ENCODE assay signal across 18 cellular contexts in genomic region chr2:60958361-60958760, GRCh38. TPM values are rescaled to one million over a fixed set of nuclear protein-coding genes. Genes with fewer than 3 reads are reported as not detected.
DNase-seq lines count a peak whose midpoint lies in the region; ATAC-seq and TF ChIP-seq lines count a peak whose summit lies in the region.
"Had no signal": no experiment of that assay in that cellular context is flagged by ENCODE, and none has a peak within 500 bp of the region (broad histone marks: within the 10 kb centered on the region; RNA-seq: fewer than 3 reads in every experiment).

No MANE protein-coding gene starts in this region.

- no peak for TF ChIP-seq POLR2A in suprapubic skin (IDR thresholded peaks at IDR 0.05)

- TF ChIP-seq CTCF in fibroblast of pulmonary artery (IDR thresholded peaks at IDR 0.05; ENCODE audit: low read length, missing control alignments), result no peak
- no peak for TF ChIP-seq CTCF in suprapubic skin (IDR thresholded peaks at IDR 0.05)
- no peak for TF ChIP-seq CTCF in tibial artery (IDR thresholded peaks at IDR 0.05)

- H3K4me1 ChIP-seq in suprapubic skin, result peaks cover 48% of the 10 kb centered on the region
- no peaks in the 10 kb centered on the region for H3K4me1 ChIP-seq in tibial artery

- DNase-seq in EL, result peak; percentile 38
- DNase-seq in fibroblast of pulmonary artery (ENCODE audit: low read depth), result peak; percentile 11
- DNase-seq in suprapubic skin (ENCODE audit: low spot score in 2 of 2), result no peak
- no peak for DNase-seq in tibial artery
- DNase-seq in cardiac septum (ENCODE audit: low spot score), result no peak
- DNase-seq in DMS 273 treated with DMSO at 0.1 percent for 48 hours (lab: John Stamatoyannopoulos, UW), result no peak
- DNase-seq in DMS53 (lab: John Stamatoyannopoulos, UW), result no peak
- DNase-seq: activated CD4-positive, CD25-positive, alpha-beta regulatory T cell; activated gamma-delta T cell treated with Interleukin-2 at 50 U/mL for 16 hours; anterior cingulate cortex; CD8-positive, alpha-beta memory T cell; GDM1; H9; NCI-H1105; stimulated activated CD4-positive, alpha-beta T cell treated with anti-CD3 and anti-CD28 coated beads, Interleukin-1b, Interleukin-23, amount 100 ng/mL, for 48 hours; T-helper 17 cell had no signal

- H3K9me3 ChIP-seq in suprapubic skin (no peaks in the 10 kb centered on the region), tibial artery (no peaks in the 10 kb centered on the region)

- H3K36me3 ChIP-seq in suprapubic skin (no peaks in the 10 kb centered on the region), tibial artery (peaks cover 10 to 15% (median 14%) of the 10 kb centered on the region in 3 donors)

- whole genome bisulfite sequencing in suprapubic skin, result 68% methylated on average over 3 of the region's 3 CpGs

- intact Hi-C loops in tibial artery (cut with DNase I; ENCODE audit: low total_unique reads), result no loop called here
- intact Hi-C loops in cardiac septum (cut with DNase I), result no loop called here

- H3K27me3 ChIP-seq in suprapubic skin (no peaks in the 10 kb centered on the region), tibial artery (no peaks in the 10 kb centered on the region)

- TF ChIP-seq EP300 in suprapubic skin (IDR thresholded peaks at IDR 0.05), result no peak

- H3K4me3 ChIP-seq in fibroblast of pulmonary artery (replicated peaks; ENCODE audit: low read depth, low read length) (no peak overlapping the region), suprapubic skin (no peak overlapping the region), tibial artery (no peak overlapping the region)
- H3K4me3 ChIP-seq: lung had no signal

- peak; percentile 47 for ATAC-seq in SK-N-SH treated with all-trans-retinoic acid at 6 μM for 48 hours
- ATAC-seq: T-helper 17 cell had no signal

- peak overlapping the region; percentile 88 for H3K27ac ChIP-seq in suprapubic skin
- no peak overlapping the region for H3K27ac ChIP-seq in tibial artery

TF ChIP-seq in SK-N-SH treated with all-trans-retinoic acid at 6 μM for 48 hours, 23 proteins besides CTCF, POLR2A, EP300 and RAD21:
- TF ChIP-seq TSHZ2 (CRISPR knock-in tag; IDR thresholded peaks at IDR 0.05), result no peak

RNA-seq across cellular contexts. Expression of gene PEX13, which starts 59.2 kb away (rescaled TPM):
- total RNA-seq in suprapubic skin, result 10 to 100 TPM; 29.5 to 39.2 (median 34.8) TPM
- total RNA-seq in cardiac septum, result 24.0 TPM

RNA-seq across cellular contexts. Expression of gene PUS10, which starts 59.7 kb away (rescaled TPM):
- 10 to 100 TPM in 1 of 4 donors, 1 to 10 TPM in 3; 3.3 to 14.0 (median 6.6) TPM for total RNA-seq in suprapubic skin
- total RNA-seq in cardiac septum, result 3.3 TPM

Comparison
In these comparisons a context has a peak if more than half of its experiments do, and no peak if none do; other contexts are left out.
1. DNase-seq: peak in EL (single experiment) and fibroblast of pulmonary artery (single experiment); none in suprapubic skin (0 of 2), tibial artery (0 of 2), cardiac septum (single experiment), DMS 273 treated with DMSO at 0.1 percent for 48 hours (single experiment) and DMS53 (single experiment).